ENCODE assay signal across 23 cellular contexts in genomic region chr3:42698911-42699230, GRCh38. TPM values are rescaled to one million over a fixed set of nuclear protein-coding genes. Genes with fewer than 3 reads are reported as not detected.
DNase-seq lines count a peak whose midpoint lies in the region; ATAC-seq, FAIRE-seq and TF ChIP-seq lines count a peak whose summit lies in the region.
"Had no signal": no experiment of that assay in that cellular context is flagged by ENCODE, and none has a peak within 500 bp of the region (broad histone marks: within the 10 kb centered on the region; RNA-seq: fewer than 3 reads in every experiment).

No MANE protein-coding gene starts in this region.

- no peak overlapping the region for H2AFZ ChIP-seq in GM12878 (ENCODE audit: control insufficient read depth, low read depth, low read length)

- TF ChIP-seq CTCF in A549 (IDR thresholded peaks at IDR 0.05) (no peak), GM13976 (IDR thresholded peaks at IDR 0.05; ENCODE audit: borderline replicate concordance, control extremely low read depth, extremely low read depth, insufficient read depth, missing control alignments) (no peak), GM12878 (IDR thresholded peaks at IDR 0.05 in 2 of 3, conservative IDR thresholded peaks at IDR 0.05 in 1 of 3; ENCODE audit: control insufficient read depth in 2 of 3, extremely low read depth in 1 of 3, insufficient read depth in 1 of 3, low read depth in 3 of 3, low read length in 3 of 3) (no peak), osteocyte (IDR thresholded peaks at IDR 0.05) (no peak), D721Med (IDR thresholded peaks at IDR 0.05; ENCODE audit: insufficient read depth, missing control alignments) (no peak), tibial artery (IDR thresholded peaks at IDR 0.05) (no peak)

- H3K4me2 ChIP-seq in A549 (no peak overlapping the region), GM12878 (ENCODE audit: control insufficient read depth, insufficient read depth) (no peak overlapping the region)

- no peak overlapping the region for H3K9ac ChIP-seq in GM12878 (ENCODE audit: control insufficient read depth, insufficient read depth, low read length)

- no peak for TF ChIP-seq EP300 in A549 (IDR thresholded peaks at IDR 0.05)
- TF ChIP-seq EP300 in GM12878 (IDR thresholded peaks at IDR 0.05; ENCODE audit: borderline replicate concordance in 1 of 2, control insufficient read depth in 1 of 2, low read depth in 2 of 2, low read length in 2 of 2), result no peak

- H3K36me3 Mint-ChIP-seq in osteocyte (ENCODE audit: unreplicated experiment), result no peaks in the 10 kb centered on the region
- H3K36me3 Mint-ChIP-seq: naive thymus-derived CD4-positive, alpha-beta T cell had no signal

- H3K27me3 Mint-ChIP-seq in osteocyte (ENCODE audit: unreplicated experiment), result no peaks in the 10 kb centered on the region

- CTCF ChIA-PET in A549 (lab: Yijun Ruan, JAX) (no interaction called here), GM12878 (lab: Yijun Ruan, JAX) (no interaction called here)

- no peak overlapping the region for H3K27ac Mint-ChIP-seq in osteocyte (ENCODE audit: unreplicated experiment)
- H3K27ac Mint-ChIP-seq: naive thymus-derived CD4-positive, alpha-beta T cell had no signal

- 42% methylated on average over 9 of the region's 9 CpGs for WGBS in A549 (ENCODE audit: missing lambda C conversion rate)
- WGBS in GM12878 (ENCODE audit: insufficient coverage, insufficient replicate concordance, low lambda C conversion rate, missing lambda C conversion rate), result 14% methylated on average over 9 of the region's 9 CpGs

- POLR2A ChIA-PET in A549 (lab: Yijun Ruan, JAX) (no interaction called here), GM12878 (lab: Charles Lee) (no interaction called here)

- no peaks in the 10 kb centered on the region for H4K20me1 ChIP-seq in GM12878 (ENCODE audit: control insufficient read depth, insufficient read depth)

- no peaks in the 10 kb centered on the region for H3K36me3 ChIP-seq in GM12878 (ENCODE audit: control insufficient read depth in 2 of 2, insufficient read depth in 2 of 2, low read length in 1 of 2)
- no peaks in the 10 kb centered on the region for H3K36me3 ChIP-seq in tibial artery
- H3K36me3 ChIP-seq: BE2C had no signal

- intact Hi-C loops in GM12878 (cut with micrococcal nuclease; ENCODE audit: unreplicated experiment), result no loop called here
- intact Hi-C loops in tibial artery (cut with DNase I; ENCODE audit: low total_unique reads), result loop anchor here (10.0 kb wide), 1 partner anchor 406 kb away; the partner anchor contains the start of gene POMGNT2

- H3K9me3 ChIP-seq in A549 (no peaks in the 10 kb centered on the region), GM12878 (replicated peaks; ENCODE audit: control insufficient read depth, insufficient read depth, low read length) (no peaks in the 10 kb centered on the region), tibial artery (no peaks in the 10 kb centered on the region)
- H3K9me3 ChIP-seq: BE2C had no signal

- in situ Hi-C loops in GM13976 (cut with MboI; ENCODE audit: low sequenced_read_pairs, unreplicated experiment), result no loop called here
- in situ Hi-C loops in GM12878 (cut with MboI), result no loop called here

- no peak overlapping the region for H3K4me3 ChIP-seq in A549
- no peak overlapping the region for H3K4me3 ChIP-seq in GM12878
- no peak overlapping the region for H3K4me3 ChIP-seq in tibial artery

- RAD21 ChIA-PET in GM12878 (lab: Charles Lee; ENCODE audit: unreplicated experiment), result no interaction called here

- ATAC-seq in A549, result no peak
- peak; percentile 52 for ATAC-seq in GM12878
- ATAC-seq: activated CD4-positive, CD25-positive, alpha-beta regulatory T cell treated with anti-CD3 and anti-CD28 coated beads, Interleukin-2, amount 50 U/mL, for 24 hours; foreskin keratinocyte; naive thymus-derived CD4-positive, alpha-beta T cell had no signal

- H3K9me3 Mint-ChIP-seq in osteocyte (ENCODE audit: unreplicated experiment), result no peaks in the 10 kb centered on the region
- H3K9me3 Mint-ChIP-seq: naive thymus-derived CD4-positive, alpha-beta T cell had no signal

- H3K27me3 ChIP-seq in GM12878 (replicated peaks in 1 of 2; ENCODE audit: control insufficient read depth in 2 of 2, insufficient read depth in 2 of 2, low read length in 1 of 2) (no peaks in the 10 kb centered on the region), tibial artery (peaks cover 0 to 4% of the 10 kb centered on the region in 2 donors)
- H3K27me3 ChIP-seq: BE2C had no signal

- SMC1A ChIA-PET in GM12878 (lab: Charles Lee; ENCODE audit: uncharacterized antibody, unreplicated experiment), result no interaction called here

- no peak overlapping the region for H3K27ac ChIP-seq in A549
- no peak overlapping the region for H3K27ac ChIP-seq in GM12878 (ENCODE audit: control insufficient read depth, insufficient read depth)
- H3K27ac ChIP-seq in tibial artery, result no peak overlapping the region
- H3K27ac ChIP-seq: foreskin keratinocyte had no signal

- no peak for TF ChIP-seq RAD21 in A549 (conservative IDR thresholded peaks at IDR 0.05 in 1 of 2, IDR thresholded peaks at IDR 0.05 in 1 of 2)
- no peak for TF ChIP-seq RAD21 in GM12878 (IDR thresholded peaks at IDR 0.05; ENCODE audit: insufficient read depth, low read depth, low read length)

- no peak overlapping the region for H3K4me3 Mint-ChIP-seq in osteocyte (ENCODE audit: unreplicated experiment)

- FAIRE-seq in A549 (lab: Jason Lieb, UNC) (no peak), GM12878 (lab: Jason Lieb, UNC) (no peak), D721Med (lab: Jason Lieb, UNC) (no peak)
- FAIRE-seq: endothelial cell of umbilical vein had no signal

- H3K4me1 ChIP-seq in A549 (no peaks in the 10 kb centered on the region), GM12878 (ENCODE audit: control insufficient read depth, insufficient read depth, low read length) (no peaks in the 10 kb centered on the region), tibial artery (peaks cover 0 to 16% (median 15%) of the 10 kb centered on the region in 4 donors)
- H3K4me1 ChIP-seq: BE2C, foreskin keratinocyte had no signal

- DNase-seq in A549 (ENCODE audit: low read depth in 1 of 2, low spot score in 1 of 2) (no peak), GM13976 (ENCODE audit: low spot score) (peak; percentile 25), GM12878 (ENCODE audit: low read depth, low spot score) (no peak), osteocyte (ENCODE audit: extremely low spot score, unreplicated experiment) (peak; percentile 77), SKM-1 (lab: John Stamatoyannopoulos, UW; ENCODE audit: unreplicated experiment) (no peak), D721Med (ENCODE audit: insufficient read length, low spot score) (no peak), tibial artery (no peak)
- DNase-seq: anterior cingulate cortex; BE2C; DMS 273 treated with DMSO at 0.1 percent for 48 hours; foreskin keratinocyte; NCI-H1694; SIG-M5; stimulated activated CD4-positive, alpha-beta T cell treated with anti-CD3 and anti-CD28 coated beads, Interleukin-15, amount 100 ng/mL, for 24 hours had no signal

- TF ChIP-seq POLR2A in A549 (IDR thresholded peaks at IDR 0.05; ENCODE audit: low read length) (no peak), GM12878 (IDR thresholded peaks at IDR 0.05; ENCODE audit: low read depth, low read length) (no peak)

- BruUV-seq in GM12878 (replicated peaks; lab: Mats Ljungman, UMichigan), result no TSS peak

- H3K79me2 ChIP-seq in GM12878 (ENCODE audit: control insufficient read depth, insufficient read depth, low read length), result no peaks in the 10 kb centered on the region

- no peaks in the 10 kb centered on the region for H3K4me1 Mint-ChIP-seq in osteocyte (ENCODE audit: unreplicated experiment)

RNA-seq across cellular contexts. Expression of gene HHATL, which starts 3.7 kb away (rescaled TPM):
- polyA plus RNA-seq in A549 (2011; rRNA removed) (not detected in 2 replicates), A549 (2017; fragmentation: RNase III; extraction: RNeasy Plus Mini Kit Qiagen cat#74134 plus additional on column Dnase treatment) (not detected in 3 replicates), GM12878 (2011; rRNA removed) (not detected in 2 replicates), GM12878 (2014; fragmentation: Illumina TruSeq; extraction: Trizol) (not detected in 2 replicates), GM12878 (2014; fragmentation: Nextera tagmentation; extraction: Ambion mirVana) (not detected), GM12878 (2014; rRNA removed) (not detected in 2 replicates), GM12878 (2016; fragmentation: Nextera tagmentation; extraction: Ambion mirVana) (not detected)
- not detected in 2 replicates for polyA plus RNA-seq in A549 (2012; cell fraction: cytosol; rRNA removed)
- 0.11 and 0.17 TPM in 2 replicates for polyA plus RNA-seq in A549 (2012; cell fraction: nucleus; rRNA removed)
- polyA minus RNA-seq in A549 (2011; rRNA and poly(A)+ RNA removed), result not detected in 2 replicates
- total RNA-seq in GM12878 (2013; cell fraction: nucleolus; rRNA removed), result not detected in 2 replicates
- total RNA-seq in GM12878 (2014; rRNA removed) (not detected in 2 replicates), GM12878 (2014; rRNA removed; fragmentation: Illumina TruSeq; extraction: Trizol) (not detected in 2 replicates), GM12878 (2021) (not detected in 2 replicates), osteocyte (not detected in 2 replicates)
- not detected for polyA plus RNA-seq in GM12878 (2011; ENCODE audit: low read depth)
- polyA plus RNA-seq in GM12878 (2011; cell fraction: cytosol; rRNA removed), result not detected in 2 replicates
- 0.21 TPM in 1 of 2 replicates, not detected in the other for polyA plus RNA-seq in GM12878 (2011; cell fraction: nucleus; rRNA removed)
- polyA plus RNA-seq in GM12878 (2012), result not detected in 2 replicates
- not detected in 2 replicates for polyA minus RNA-seq in GM12878 (2011; rRNA and poly(A)+ RNA removed)
- polyA minus RNA-seq in GM12878 (2011; cell fraction: cytosol; rRNA and poly(A)+ RNA removed), result not detected in 2 replicates
- polyA minus RNA-seq in GM12878 (2011; cell fraction: nucleus; rRNA and poly(A)+ RNA removed), result not detected in 2 replicates
- total RNA-seq: chondrocyte; endothelial cell of umbilical vein; foreskin keratinocyte; H4; naive thymus-derived CD4-positive, alpha-beta T cell; NCI-H460; pulmonary artery endothelial cell; T-helper 2 cell treated with Interferon-gamma antibody and Interleukin-4, amounts not matched to agents 100 ng/mL and 5 ng/mL, for 36 hours had no signal
- polyA plus RNA-seq: endothelial cell of umbilical vein; foreskin keratinocyte; liver; naive thymus-derived CD4-positive, alpha-beta T cell had no signal

RNA-seq across cellular contexts. Expression of gene KLHL40, which starts 13.5 kb away (rescaled TPM):
- not detected in 2 replicates for polyA plus RNA-seq in A549 (2011; rRNA removed)
- not detected in 2 replicates for polyA plus RNA-seq in A549 (2012; cell fraction: cytosol; rRNA removed)
- not detected in 2 replicates for polyA plus RNA-seq in A549 (2012; cell fraction: nucleus; rRNA removed)
- polyA plus RNA-seq in A549 (2017; fragmentation: RNase III; extraction: RNeasy Plus Mini Kit Qiagen cat#74134 plus additional on column Dnase treatment), result not detected in 3 replicates
- polyA minus RNA-seq in A549 (2011; rRNA and poly(A)+ RNA removed), result not detected in 2 replicates
- not detected in 2 replicates for total RNA-seq in GM12878 (2013; cell fraction: nucleolus; rRNA removed)
- not detected in 2 replicates for total RNA-seq in GM12878 (2014; rRNA removed)
- not detected in 2 replicates for total RNA-seq in GM12878 (2014; rRNA removed; fragmentation: Illumina TruSeq; extraction: Trizol)
- total RNA-seq in GM12878 (2021), result not detected in 2 replicates
- not detected for polyA plus RNA-seq in GM12878 (2011; ENCODE audit: low read depth)
- polyA plus RNA-seq in GM12878 (2011; rRNA removed), result not detected in 2 replicates
- polyA plus RNA-seq in GM12878 (2011; cell fraction: cytosol; rRNA removed), result not detected in 2 replicates
- not detected in 2 replicates for polyA plus RNA-seq in GM12878 (2011; cell fraction: nucleus; rRNA removed)
- not detected in 2 replicates for polyA plus RNA-seq in GM12878 (2012)
- not detected in 2 replicates for polyA plus RNA-seq in GM12878 (2014; fragmentation: Illumina TruSeq; extraction: Trizol)
- not detected for polyA plus RNA-seq in GM12878 (2014; fragmentation: Nextera tagmentation; extraction: Ambion mirVana)
- polyA plus RNA-seq in GM12878 (2014; rRNA removed), result not detected in 2 replicates
- not detected for polyA plus RNA-seq in GM12878 (2016; fragmentation: Nextera tagmentation; extraction: Ambion mirVana)
- not detected in 2 replicates for polyA minus RNA-seq in GM12878 (2011; rRNA and poly(A)+ RNA removed)
- not detected in 2 replicates for polyA minus RNA-seq in GM12878 (2011; cell fraction: cytosol; rRNA and poly(A)+ RNA removed)
- not detected in 2 replicates for polyA minus RNA-seq in GM12878 (2011; cell fraction: nucleus; rRNA and poly(A)+ RNA removed)
- total RNA-seq in osteocyte, result not detected in 2 replicates
- total RNA-seq: chondrocyte; endothelial cell of umbilical vein; foreskin keratinocyte; H4; liver; naive thymus-derived CD4-positive, alpha-beta T cell; NCI-H460; pulmonary artery endothelial cell; T-helper 2 cell treated with Interferon-gamma antibody and Interleukin-4, amounts not matched to agents 100 ng/mL and 5 ng/mL, for 36 hours had no signal
- polyA plus RNA-seq: endothelial cell of umbilical vein; foreskin keratinocyte; liver; naive thymus-derived CD4-positive, alpha-beta T cell had no signal

RNA-seq across cellular contexts. Expression of gene ZBTB47, which starts 45.4 kb away (rescaled TPM):
- polyA plus RNA-seq in A549 (2011; rRNA removed) (2.5 and 3.0 TPM in 2 replicates), A549 (2017; fragmentation: RNase III; extraction: RNeasy Plus Mini Kit Qiagen cat#74134 plus additional on column Dnase treatment) (5.2 to 7.1 TPM (median 6.8 TPM) in 3 replicates), GM12878 (2011; rRNA removed) (0.37 and 0.92 TPM in 2 replicates), GM12878 (2014; fragmentation: Illumina TruSeq; extraction: Trizol) (0.49 and 1.1 TPM in 2 replicates), GM12878 (2014; fragmentation: Nextera tagmentation; extraction: Ambion mirVana) (under 1 TPM in 1 of 2 experiments, not detected in 1; 0.04 TPM), GM12878 (2014; rRNA removed) (2.0 and 2.3 TPM in 2 replicates), GM12878 (2016; fragmentation: Nextera tagmentation; extraction: Ambion mirVana) (under 1 TPM; 0.06 to 0.12 TPM)
- polyA plus RNA-seq in A549 (2012; cell fraction: cytosol; rRNA removed), result 3.8 and 5.1 TPM in 2 replicates
- 9.6 and 12.8 TPM in 2 replicates for polyA plus RNA-seq in A549 (2012; cell fraction: nucleus; rRNA removed)
- 6.3 and 8.0 TPM in 2 replicates for polyA minus RNA-seq in A549 (2011; rRNA and poly(A)+ RNA removed)
- total RNA-seq in GM12878 (2013; cell fraction: nucleolus; rRNA removed), result 6.0 and 7.1 TPM in 2 replicates
- total RNA-seq in GM12878 (2014; rRNA removed) (3.1 TPM in 2 replicates), GM12878 (2014; rRNA removed; fragmentation: Illumina TruSeq; extraction: Trizol) (1.0 TPM in 2 replicates), GM12878 (2021) (3.1 and 3.4 TPM in 2 replicates), osteocyte (26.7 and 29.2 TPM in 2 replicates)
- polyA plus RNA-seq in GM12878 (2011; ENCODE audit: low read depth), result 0.79 TPM
- polyA plus RNA-seq in GM12878 (2011; cell fraction: cytosol; rRNA removed), result 1.1 and 1.6 TPM in 2 replicates
- polyA plus RNA-seq in GM12878 (2011; cell fraction: nucleus; rRNA removed), result 4.2 and 4.7 TPM in 2 replicates
- polyA plus RNA-seq in GM12878 (2012), result 1.7 and 2.0 TPM in 2 replicates
- polyA minus RNA-seq in GM12878 (2011; rRNA and poly(A)+ RNA removed), result 1.7 and 3.1 TPM in 2 replicates
- 0.67 and 0.73 TPM in 2 replicates for polyA minus RNA-seq in GM12878 (2011; cell fraction: cytosol; rRNA and poly(A)+ RNA removed)
- 1.9 and 4.0 TPM in 2 replicates for polyA minus RNA-seq in GM12878 (2011; cell fraction: nucleus; rRNA and poly(A)+ RNA removed)
- polyA plus RNA-seq: naive thymus-derived CD4-positive, alpha-beta T cell had no signal

Comparison
In these comparisons a context has a peak if more than half of its experiments do, and no peak if none do; other contexts are left out.
1. DNase-seq: peak in GM13976 (single experiment) and osteocyte (single experiment); none in A549 (0 of 2), GM12878 (single experiment), SKM-1 (single experiment), D721Med (single experiment) and tibial artery (0 of 2).